In genomic region chr11:127000291-127000968, GRCh38 we compare ENCODE assay signal across 9 cellular contexts. TPM values are rescaled to one million over a fixed set of nuclear protein-coding genes. Genes with fewer than 3 reads are reported as not detected.
A peak's percentile ranks its signal among the peaks of the same experiment; 100 is the strongest.
DNase-seq lines count a peak whose midpoint lies in the region; ATAC-seq, FAIRE-seq and TF ChIP-seq lines count a peak whose summit lies in the region.
"Had no signal": no experiment of that assay in that cellular context is flagged by ENCODE, and none has a peak within 500 bp of the region (broad histone marks: within the 10 kb centered on the region; RNA-seq: fewer than 3 reads in every experiment).

TSS of gene KIRREL3 (minus strand) at chr11:127000770.

- no peak for ATAC-seq in HG02870 (IDR thresholded peaks at IDR 0.05; ENCODE audit: unreplicated experiment)
- no peak for ATAC-seq in GM18868 (IDR thresholded peaks at IDR 0.05; ENCODE audit: unreplicated experiment)
- ATAC-seq: stimulated activated effector memory CD8-positive, alpha-beta T cell treated with anti-CD3 and anti-CD28 coated beads, Interleukin-12 subunit alpha, Interleukin-12 subunit beta, amount 100 ng/mL, for 72 hours had no signal

- H3K4me3 ChIP-seq in prostate gland (peak within 1 kb of the TSS; percentile 6 to 19), small intestine (ENCODE audit: low read depth in 1 of 2, low read length in 2 of 2) (no peak within 1 kb of the TSS)

- H3K27ac ChIP-seq in prostate gland (no peak within 1 kb of the TSS), small intestine (ENCODE audit: low read depth in 1 of 2, low read length in 1 of 2) (no peak within 1 kb of the TSS)

- 1% methylated on average over 40 of the region's 42 CpGs for WGBS in prostate gland
- 3 to 6% (median 5%) methylated on average over 42 of the region's 42 CpGs for WGBS in small intestine, 3 donors

- H3K9me3 ChIP-seq in prostate gland (no peaks in the 10 kb centered on the region), small intestine (ENCODE audit: control insufficient read depth, low read depth) (no peaks in the 10 kb centered on the region)

- H3K27me3 ChIP-seq in prostate gland (replicated peaks; ENCODE audit: insufficient read depth) (peaks cover 24% of the 10 kb centered on the region), small intestine (ENCODE audit: control insufficient read depth in 2 of 2, insufficient read depth in 2 of 2, low read length in 2 of 2) (peaks cover 3 to 36% of the 10 kb centered on the region in 2 donors)

- no peak for TF ChIP-seq CTCF in prostate gland (IDR thresholded peaks at IDR 0.05)

- no peak for FAIRE-seq in frontal cortex (lab: Jason Lieb, UNC)
- FAIRE-seq in small intestine (lab: Jason Lieb, UNC) = no peak

- no peak for TF ChIP-seq POLR2A in prostate gland (IDR thresholded peaks at IDR 0.05)

- H3K36me3 ChIP-seq in prostate gland = no peaks in the 10 kb centered on the region
- H3K36me3 ChIP-seq in small intestine (ENCODE audit: control insufficient read depth in 2 of 2, insufficient read depth in 2 of 2, low read length in 2 of 2) = no peaks in the 10 kb centered on the region

- DNase-seq in Daoy (ENCODE audit: low read depth) (peak; percentile 54), NCI-H748 (lab: John Stamatoyannopoulos, UW; ENCODE audit: unreplicated experiment) (peak; percentile 65), frontal cortex (ENCODE audit: low spot score in 2 of 2) (peak; percentile 51 to 60), prostate gland (ENCODE audit: low spot score) (no peak), small intestine (no peak), ureter (ENCODE audit: low spot score) (no peak)

- H3K4me1 ChIP-seq in prostate gland (replicated peaks) (no peaks in the 10 kb centered on the region), small intestine (ENCODE audit: control insufficient read depth in 2 of 2, insufficient read depth in 1 of 2, low read depth in 1 of 2, low read length in 1 of 2) (no peaks in the 10 kb centered on the region)

- intact Hi-C loops in prostate gland (cut with DNase I) = no loop called here

RNA-seq across cellular contexts. Expression of gene KIRREL3, which starts in this region (rescaled TPM):
- total RNA-seq in Daoy (2014; rRNA removed; shearing (Covaris generic)) = 2.4 and 4.1 TPM in 2 replicates
- total RNA-seq in frontal cortex (26.5 TPM), prostate gland (under 1 TPM in 1 of 2 donors, not detected in 1; 0.28 TPM), ureter (not detected)
- under 1 TPM in 1 of 3 donors, not detected in 2; 0.61 TPM for polyA plus RNA-seq in small intestine

Comparison
In these comparisons a context has a peak if more than half of its experiments do, and no peak if none do; other contexts are left out.
1. DNase-seq: peak in Daoy (single experiment), NCI-H748 (single experiment) and frontal cortex (2 of 2); none in prostate gland (single experiment), small intestine (single experiment) and ureter (single experiment).
2. H3K4me3 ChIP-seq: peak in prostate gland (2 of 2); none in small intestine (0 of 2).